ENCODE assay signal across 12 cellular contexts in genomic region chr10:70742537-70743429, GRCh38. TPM values are rescaled to one million over a fixed set of nuclear protein-coding genes. Genes with fewer than 3 reads are reported as not detected.
DNase-seq lines count a peak whose midpoint lies in the region; ATAC-seq and TF ChIP-seq lines count a peak whose summit lies in the region.
"Had no signal": no experiment of that assay in that cellular context is flagged by ENCODE, and none has a peak within 500 bp of the region (broad histone marks: within the 10 kb centered on the region; RNA-seq: fewer than 3 reads in every experiment).

No MANE protein-coding gene starts in this region.

- H3K4me3 ChIP-seq in gastroesophageal sphincter = no peak overlapping the region

- H3K27ac ChIP-seq in gastroesophageal sphincter = peak overlapping the region in 1 of 4 donors; percentile 3

- peak overlapping the region; percentile 74 for H3K27ac Mint-ChIP-seq in T-helper 1 cell treated with Interleukin-12 subunit alpha and Interleukin-12 subunit beta and Interleukin-4 antibody, amounts not matched to agents 30 μg/mL and 1 μg/mL, for 36 hours

- TF ChIP-seq POLR2A in gastroesophageal sphincter (IDR thresholded peaks at IDR 0.05) = no peak

- H3K4me3 Mint-ChIP-seq in T-helper 1 cell treated with Interleukin-12 subunit alpha and Interleukin-12 subunit beta and Interleukin-4 antibody, amounts not matched to agents 30 μg/mL and 1 μg/mL, for 36 hours = no peak overlapping the region

- H3K9me3 ChIP-seq in gastroesophageal sphincter = no peaks in the 10 kb centered on the region

- H3K36me3 ChIP-seq in gastroesophageal sphincter = no peaks in the 10 kb centered on the region

- H3K4me1 ChIP-seq in gastroesophageal sphincter = peaks cover 0 to 20% (median 9%) of the 10 kb centered on the region in 3 donors

- peak; percentile 20 for DNase-seq in GDM1 (lab: John Stamatoyannopoulos, UW)
- peak; percentile 80 for DNase-seq in posterior vena cava (ENCODE audit: low spot score)
- no peak for DNase-seq in HuH-7 (ENCODE audit: low spot score)
- no peak for DNase-seq in cortex of kidney (lab: John Stamatoyannopoulos, UW)
- DNase-seq in HK-2 (ENCODE audit: unreplicated experiment) = no peak
- DNase-seq: activated CD4-positive, alpha-beta T cell treated with anti-CD3 and anti-CD28 coated beads, Interleukin-2, amount 50 U/mL, for 1 hour; NCI-H82; stimulated activated CD4-positive, alpha-beta T cell treated with anti-CD3 and anti-CD28 coated beads, Interleukin-15, amount 100 ng/mL, for 24 hours had no signal

- no peaks in the 10 kb centered on the region for H3K9me3 Mint-ChIP-seq in T-helper 1 cell treated with Interleukin-12 subunit alpha and Interleukin-12 subunit beta and Interleukin-4 antibody, amounts not matched to agents 30 μg/mL and 1 μg/mL, for 36 hours

- intact Hi-C loops in posterior vena cava (cut with DNase I) = no loop called here

- TF ChIP-seq CTCF in gastroesophageal sphincter (IDR thresholded peaks at IDR 0.05) = no peak

- no peak for TF ChIP-seq EP300 in gastroesophageal sphincter (IDR thresholded peaks at IDR 0.05)

- H3K27me3 Mint-ChIP-seq in T-helper 1 cell treated with Interleukin-12 subunit alpha and Interleukin-12 subunit beta and Interleukin-4 antibody, amounts not matched to agents 30 μg/mL and 1 μg/mL, for 36 hours (ENCODE audit: low read depth) = no peaks in the 10 kb centered on the region

- H3K27me3 ChIP-seq in gastroesophageal sphincter = no peaks in the 10 kb centered on the region

- H3K36me3 Mint-ChIP-seq in T-helper 1 cell treated with Interleukin-12 subunit alpha and Interleukin-12 subunit beta and Interleukin-4 antibody, amounts not matched to agents 30 μg/mL and 1 μg/mL, for 36 hours (ENCODE audit: low read depth) = no peaks in the 10 kb centered on the region

- ATAC-seq in gastroesophageal sphincter = peak; percentile 25
- no peak for ATAC-seq in HG03521 (IDR thresholded peaks at IDR 0.05; ENCODE audit: unreplicated experiment)

- H3K4me1 Mint-ChIP-seq in T-helper 1 cell treated with Interleukin-12 subunit alpha and Interleukin-12 subunit beta and Interleukin-4 antibody, amounts not matched to agents 30 μg/mL and 1 μg/mL, for 36 hours (ENCODE audit: low read depth) = peaks cover 13% of the 10 kb centered on the region

- 32 to 53% methylated on average over 5 to 8 of the region's 8 CpGs for WGBS in gastroesophageal sphincter (ENCODE audit: low coverage in 1 of 2), 2 donors

RNA-seq across cellular contexts. Expression of gene TBATA, which starts 42.4 kb away (rescaled TPM):
- not detected for total RNA-seq in gastroesophageal sphincter
- total RNA-seq in posterior vena cava = not detected
- total RNA-seq: bronchial epithelial cell had no signal

Comparison
In these comparisons a context has a peak if more than half of its experiments do, and no peak if none do; other contexts are left out.
1. DNase-seq: peak in GDM1 (single experiment) and posterior vena cava (single experiment); none in HuH-7 (single experiment), cortex of kidney (single experiment) and HK-2 (single experiment).